ENCODE assay signal across 23 cellular contexts in genomic region chr1:160361814-160362167, GRCh38. TPM values are rescaled to one million over a fixed set of nuclear protein-coding genes. Genes with fewer than 3 reads are reported as not detected.
DNase-seq lines count a peak whose midpoint lies in the region; ATAC-seq and TF ChIP-seq lines count a peak whose summit lies in the region.
"Had no signal": no experiment of that assay in that cellular context is flagged by ENCODE, and none has a peak within 500 bp of the region (broad histone marks: within the 10 kb centered on the region; RNA-seq: fewer than 3 reads in every experiment).

No MANE protein-coding gene starts in this region.

- no TSS peak for BruUV-seq in PC-3 (replicated peaks; lab: Mats Ljungman, UMichigan)

- peak overlapping the region in 9 of 11 experiments; percentile 21 to 70 (median 45); a peak in 14 of 22 replicates for H3K27ac ChIP-seq in BLaER1 treated with 17β-estradiol and CSF1 and Interleukin-3, amounts not matched to agents 10 nM and 100 nM
- H3K27ac ChIP-seq in GM23338 (ENCODE audit: low read depth) (peak overlapping the region; percentile 86), PC-3 (ENCODE audit: low read length) (no peak overlapping the region)
- H3K27ac ChIP-seq: skin epidermis had no signal

- POLR2A ChIA-PET in PC-3 (lab: Charles Lee; ENCODE audit: unreplicated experiment): no interaction called here

- H3K4me3 ChIP-seq in BLaER1 treated with 17β-estradiol and CSF1 and Interleukin-3, amounts not matched to agents 10 nM and 100 nM: no peak overlapping the region
- H3K4me3 ChIP-seq in GM23338 (no peak overlapping the region), mucosa of stomach (ENCODE audit: low read length) (no peak overlapping the region), PC-3 (ENCODE audit: low read length) (no peak overlapping the region)
- H3K4me3 ChIP-seq: MG63, skin epidermis had no signal

- H3K36me3 ChIP-seq in BLaER1 treated with 17β-estradiol and CSF1 and Interleukin-3, amounts not matched to agents 10 nM and 100 nM: peaks cover 21 to 51% (median 41%) of the 10 kb centered on the region in 11 experiments
- peaks cover 4% of the 10 kb centered on the region; the same call in 1 of the 2 replicates for H3K36me3 ChIP-seq in GM23338 (ENCODE audit: insufficient read depth)
- no peaks in the 10 kb centered on the region for H3K36me3 ChIP-seq in mucosa of stomach (ENCODE audit: control insufficient read depth, insufficient read depth, low read length)
- H3K36me3 ChIP-seq in PC-3 (ENCODE audit: low read depth, low read length): peaks cover 23% of the 10 kb centered on the region

- H3K9me3 ChIP-seq in BLaER1 treated with 17β-estradiol and CSF1 and Interleukin-3, amounts not matched to agents 10 nM and 100 nM (replicated peaks in 1 of 11): no peaks in the 10 kb centered on the region
- H3K9me3 ChIP-seq in mucosa of stomach (ENCODE audit: control insufficient read depth, low read length) (no peaks in the 10 kb centered on the region), PC-3 (ENCODE audit: low read length) (no peaks in the 10 kb centered on the region)
- H3K9me3 ChIP-seq: MG63 had no signal

- H3K4me3 Mint-ChIP-seq in GM23338: no peak overlapping the region
- H3K4me3 Mint-ChIP-seq in activated T-helper 17 cell treated with anti-CD3 and anti-CD28 coated beads, Interleukin-2, amount 50 U/mL, for 72 hours: no peak overlapping the region
- H3K4me3 Mint-ChIP-seq: nephron, T-cell had no signal

- peaks cover 27 to 43% (median 37%) of the 10 kb centered on the region in 10 experiments for H3K4me1 ChIP-seq in BLaER1 treated with 17β-estradiol and CSF1 and Interleukin-3, amounts not matched to agents 10 nM and 100 nM
- H3K4me1 ChIP-seq in GM23338 (ENCODE audit: insufficient read depth) (peaks cover 20% of the 10 kb centered on the region), mucosa of stomach (ENCODE audit: control insufficient read depth, insufficient read depth, low read length) (no peaks in the 10 kb centered on the region), PC-3 (ENCODE audit: insufficient read depth, low read length) (no peaks in the 10 kb centered on the region)

- peak overlapping the region in 4 of 11 experiments; percentile 3 to 44 (median 22); a peak in 4 of 22 replicates for H3K9ac ChIP-seq in BLaER1 treated with 17β-estradiol and CSF1 and Interleukin-3, amounts not matched to agents 10 nM and 100 nM
- H3K9ac ChIP-seq in mucosa of stomach (ENCODE audit: low read length): peak overlapping the region; percentile 15
- H3K9ac ChIP-seq in PC-3 (ENCODE audit: low read length): no peak overlapping the region

- no peak for ATAC-seq in GM23338
- ATAC-seq in activated T-helper 17 cell treated with anti-CD3 and anti-CD28 coated beads, Interleukin-2, amount 50 U/mL, for 72 hours (replicated peaks): no peak
- ATAC-seq in HG03521 (IDR thresholded peaks at IDR 0.05; ENCODE audit: unreplicated experiment): no peak
- ATAC-seq in PC-3: no peak
- ATAC-seq: left cardiac atrium, T-cell had no signal

- intact Hi-C loops in PC-3 (cut with micrococcal nuclease): no loop called here

- DNase-seq in GM23338 (ENCODE audit: low spot score) (no peak), HuH-7 (ENCODE audit: low spot score) (no peak), UCSD-AML1 (lab: John Stamatoyannopoulos, UW; ENCODE audit: unreplicated experiment) (no peak), PC-3 (no peak)
- DNase-seq: activated CD4-positive, alpha-beta T cell treated with anti-CD3 and anti-CD28 coated beads, Interleukin-2, amount 50 U/mL, for 1 hour; activated CD8-positive, alpha-beta memory T cell treated with anti-CD3 and anti-CD28 coated beads, Interleukin-2, amount 50 U/mL, for 4 hours; COR-L47; HCEC 1CT; left cardiac atrium; mesenchymal stem cell; MG63; NCI-H146; SHP77 treated with DMSO at 0.1 percent for 48 hours; T-cell had no signal

- H3K27ac Mint-ChIP-seq in GM23338: peak overlapping the region; percentile 98
- peak overlapping the region; percentile 82 for H3K27ac Mint-ChIP-seq in activated T-helper 17 cell treated with anti-CD3 and anti-CD28 coated beads, Interleukin-2, amount 50 U/mL, for 72 hours
- H3K27ac Mint-ChIP-seq: T-cell had no signal

- peaks cover 39% of the 10 kb centered on the region for H3K36me3 Mint-ChIP-seq in GM23338 (ENCODE audit: low read depth)
- H3K36me3 Mint-ChIP-seq in activated T-helper 17 cell treated with anti-CD3 and anti-CD28 coated beads, Interleukin-2, amount 50 U/mL, for 72 hours (ENCODE audit: low read depth): peaks cover 40% of the 10 kb centered on the region

- no peak for TF ChIP-seq CTCF in GM23338 (conservative IDR thresholded peaks at IDR 0.05; ENCODE audit: low read depth in 2 of 2)
- TF ChIP-seq CTCF in PC-3 (conservative IDR thresholded peaks at IDR 0.05; ENCODE audit: low read depth, low read length): no peak

- no peaks in the 10 kb centered on the region for H3K9me3 Mint-ChIP-seq in GM23338
- H3K9me3 Mint-ChIP-seq in activated T-helper 17 cell treated with anti-CD3 and anti-CD28 coated beads, Interleukin-2, amount 50 U/mL, for 72 hours: no peaks in the 10 kb centered on the region
- H3K9me3 Mint-ChIP-seq: nephron, T-cell had no signal

- H2AFZ ChIP-seq in GM23338: no peak overlapping the region
- no peak overlapping the region for H2AFZ ChIP-seq in PC-3 (ENCODE audit: low read length)

- H3K79me2 ChIP-seq in GM23338 (replicated peaks; ENCODE audit: insufficient read depth) (no peaks in the 10 kb centered on the region), PC-3 (ENCODE audit: low read length) (no peaks in the 10 kb centered on the region)

- H3K27me3 ChIP-seq in BLaER1 treated with 17β-estradiol and CSF1 and Interleukin-3, amounts not matched to agents 10 nM and 100 nM: no peaks in the 10 kb centered on the region
- H3K27me3 ChIP-seq in GM23338 (ENCODE audit: insufficient read depth) (no peaks in the 10 kb centered on the region), mucosa of stomach (ENCODE audit: control insufficient read depth, insufficient read depth, low read length) (no peaks in the 10 kb centered on the region), PC-3 (ENCODE audit: low read length) (no peaks in the 10 kb centered on the region)
- H3K27me3 ChIP-seq: MG63 had no signal

- CTCF ChIA-PET in PC-3 (lab: Charles Lee): no interaction called here

- peaks cover 46% of the 10 kb centered on the region for H3K4me1 Mint-ChIP-seq in GM23338
- peaks cover 7% of the 10 kb centered on the region for H3K4me1 Mint-ChIP-seq in activated T-helper 17 cell treated with anti-CD3 and anti-CD28 coated beads, Interleukin-2, amount 50 U/mL, for 72 hours

- H4K20me1 ChIP-seq in BLaER1 treated with 17β-estradiol and CSF1 and Interleukin-3, amounts not matched to agents 10 nM and 100 nM: peaks cover 0 to 3% (median 0%) of the 10 kb centered on the region in 11 experiments; a peak in 3 of 22 replicates
- H4K20me1 ChIP-seq in GM23338 (replicated peaks; ENCODE audit: insufficient read depth) (no peaks in the 10 kb centered on the region), PC-3 (ENCODE audit: low read length) (no peaks in the 10 kb centered on the region)

- no peaks in the 10 kb centered on the region for H3K9me2 ChIP-seq in GM23338 (ENCODE audit: insufficient read depth)
- H3K9me2 ChIP-seq in PC-3 (replicated peaks; ENCODE audit: low read length): no peaks in the 10 kb centered on the region

- H3K4me2 ChIP-seq in BLaER1 treated with 17β-estradiol and CSF1 and Interleukin-3, amounts not matched to agents 10 nM and 100 nM: peak overlapping the region; percentile 27 to 75 (median 56); a peak in 20 of 22 replicates
- H3K4me2 ChIP-seq in GM23338 (0 out of 2 replicates have a peak overlapping the region, but pooled peaks have one; percentile 32), PC-3 (ENCODE audit: low read length) (no peak overlapping the region)

- 0 out of 2 replicates have a peak, but pooled peaks cover 3% of the 10 kb centered on the region for H3F3A ChIP-seq in GM23338 (replicated peaks; ENCODE audit: low read depth)
- no peaks in the 10 kb centered on the region for H3F3A ChIP-seq in PC-3 (ENCODE audit: low read length, unreplicated experiment)

- peaks cover 11% of the 10 kb centered on the region for H3K27me3 Mint-ChIP-seq in GM23338 (ENCODE audit: insufficient read depth, low read depth, poor library complexity)
- no peaks in the 10 kb centered on the region for H3K27me3 Mint-ChIP-seq in activated T-helper 17 cell treated with anti-CD3 and anti-CD28 coated beads, Interleukin-2, amount 50 U/mL, for 72 hours
- H3K27me3 Mint-ChIP-seq: T-cell had no signal

TF ChIP-seq in GM23338, 12 proteins besides CTCF, POLR2A, EP300 and RAD21 (continues in another document):
- TF ChIP-seq POLR2AphosphoS5 (IDR thresholded peaks at IDR 0.05; ENCODE audit: low read depth) (no peak), EZH2 (IDR thresholded peaks at IDR 0.05; ENCODE audit: low read depth, unreplicated experiment) (no peak), EZH2phosphoT487 (IDR thresholded peaks at IDR 0.05; ENCODE audit: unreplicated experiment) (no peak), STAT1 (IDR thresholded peaks at IDR 0.05; ENCODE audit: unreplicated experiment) (no peak), NANOG (IDR thresholded peaks at IDR 0.05; ENCODE audit: borderline replicate concordance) (no peak)

RNA-seq across cellular contexts. Expression of gene NHLH1, which starts 5.1 kb away (rescaled TPM):
- total RNA-seq in GM23338 (2014; rRNA removed; shearing (Covaris generic)): 0.50 and 0.69 TPM in 2 replicates
- polyA plus RNA-seq in GM23338 (2016; fragmentation: Nextera tagmentation; extraction: Ambion mirVana): 0.78 and 0.89 TPM in 2 replicates
- 1 to 10 TPM; 1.0 to 1.1 TPM for total RNA-seq in activated T-helper 17 cell treated with anti-CD3 and anti-CD28 coated beads, Interleukin-2, amount 50 U/mL, for 72 hours
- not detected in 2 replicates for total RNA-seq in PC-3 (2014; rRNA removed)
- total RNA-seq: fibroblast of lung, glomerular endothelial cell had no signal

RNA-seq across cellular contexts. Expression of gene NCSTN, which starts 18.6 kb away (rescaled TPM):
- 45.9 and 47.5 TPM in 2 replicates for total RNA-seq in GM23338 (2014; rRNA removed; shearing (Covaris generic))
- polyA plus RNA-seq in GM23338 (2016; fragmentation: Nextera tagmentation; extraction: Ambion mirVana): 36.0 and 37.4 TPM in 2 replicates
- 10 to 100 TPM; 58.7 to 67.4 TPM for total RNA-seq in activated T-helper 17 cell treated with anti-CD3 and anti-CD28 coated beads, Interleukin-2, amount 50 U/mL, for 72 hours
- total RNA-seq in PC-3 (2014; rRNA removed): 48.2 and 49.6 TPM in 2 replicates

RNA-seq across cellular contexts. Expression of gene COPA, which starts 18.7 kb away (rescaled TPM):
- 87.1 and 104 TPM in 2 replicates for total RNA-seq in GM23338 (2014; rRNA removed; shearing (Covaris generic))
- 52.1 and 58.2 TPM in 2 replicates for polyA plus RNA-seq in GM23338 (2016; fragmentation: Nextera tagmentation; extraction: Ambion mirVana)
- 100 to 1,000 TPM; 136 to 178 TPM for total RNA-seq in activated T-helper 17 cell treated with anti-CD3 and anti-CD28 coated beads, Interleukin-2, amount 50 U/mL, for 72 hours
- 141 and 142 TPM in 2 replicates for total RNA-seq in PC-3 (2014; rRNA removed)

RNA-seq across cellular contexts. Expression of gene VANGL2, which starts 38.6 kb away (rescaled TPM):
- 42.8 and 51.3 TPM in 2 replicates for total RNA-seq in GM23338 (2014; rRNA removed; shearing (Covaris generic))
- 16.8 and 17.7 TPM in 2 replicates for polyA plus RNA-seq in GM23338 (2016; fragmentation: Nextera tagmentation; extraction: Ambion mirVana)
- not detected for total RNA-seq in activated T-helper 17 cell treated with anti-CD3 and anti-CD28 coated beads, Interleukin-2, amount 50 U/mL, for 72 hours
- total RNA-seq in PC-3 (2014; rRNA removed): 0.06 and 0.44 TPM in 2 replicates
- total RNA-seq: fibroblast of lung, pulmonary artery endothelial cell had no signal
